Comparison of ENCODE assay signal across 23 cellular contexts in genomic region chr2:95709831-95710230, GRCh38.
"Had no signal": no experiment of that assay in that cellular context is flagged by ENCODE, and none has a peak within 500 bp of the region (broad histone marks: within the 10 kb centered on the region; RNA-seq: fewer than 3 reads in every experiment).

No MANE protein-coding gene starts in this region.

- H3K36me3 Mint-ChIP-seq: stimulated activated naive B cell treated with anti-CD40 and anti-IgM and Interleukin-4, amounts not matched to agents 10 μg/mL and 1 μg/mL and 100 μg/mL, for 72 hours had no signal

- H3K4me1 Mint-ChIP-seq: naive thymus-derived CD8-positive, alpha-beta T cell; stimulated activated naive B cell treated with anti-CD40 and anti-IgM and Interleukin-4, amounts not matched to agents 10 μg/mL and 1 μg/mL and 100 μg/mL, for 72 hours had no signal

- FAIRE-seq: keratinocyte had no signal

- H3K27me3 Mint-ChIP-seq: progenitor cell of endocrine pancreas had no signal

- ATAC-seq: left colon; left lung; lower lobe of right lung; naive thymus-derived CD8-positive, alpha-beta T cell; sciatic nerve; stimulated activated naive B cell treated with anti-CD40 and anti-IgM and Interleukin-4, amounts not matched to agents 10 μg/mL and 1 μg/mL and 100 μg/mL, for 72 hours; stimulated activated naive CD8-positive, alpha-beta T cell treated with anti-CD3 and anti-CD28 coated beads, Interleukin-15, Interleukin-2, amounts not matched to agents 100 U/mL and 50 U/mL, for 24 hours had no signal

- DNase-seq: hippocampal formation; left colon; left lung; lower lobe of right lung; mammary epithelial cell; mesenchymal stem cell; naive thymus-derived CD8-positive, alpha-beta T cell; nephron progenitor cell; ovary; stimulated activated CD4-positive, alpha-beta T cell treated with anti-CD3 and anti-CD28 coated beads, Interleukin-12 subunit alpha, Interleukin-12 subunit beta, amount 100 ng/mL, for 4 hours; stimulated activated CD4-positive, alpha-beta T cell treated with anti-CD3 and anti-CD28 coated beads, Interleukin-15, amount 100 ng/mL, for 24 hours; stimulated activated CD4-positive, alpha-beta T cell treated with anti-CD3 and anti-CD28 coated beads, Interleukin-2, amount 100 ng/mL, for 24 hours; stimulated activated CD4-positive, alpha-beta T cell treated with anti-CD3 and anti-CD28 coated beads, Interleukin-4, amount 100 ng/mL, for 1 hour; stimulated activated naive B cell treated with anti-CD40 and anti-IgM and Interleukin-4, amounts not matched to agents 10 μg/mL and 1 μg/mL and 100 μg/mL, for 72 hours; stimulated activated naive CD8-positive, alpha-beta T cell treated with anti-CD3 and anti-CD28 coated beads, Interleukin-15, Interleukin-2, amounts not matched to agents 100 U/mL and 50 U/mL, for 24 hours; stomach; testis; thyroid gland; transverse colon; upper lobe of left lung had no signal

- H3K27ac Mint-ChIP-seq: naive thymus-derived CD8-positive, alpha-beta T cell; nephron progenitor cell; progenitor cell of endocrine pancreas; stimulated activated naive B cell treated with anti-CD40 and anti-IgM and Interleukin-4, amounts not matched to agents 10 μg/mL and 1 μg/mL and 100 μg/mL, for 72 hours had no signal

- H3K4me3 Mint-ChIP-seq: naive thymus-derived CD8-positive, alpha-beta T cell; nephron progenitor cell; stimulated activated naive B cell treated with anti-CD40 and anti-IgM and Interleukin-4, amounts not matched to agents 10 μg/mL and 1 μg/mL and 100 μg/mL, for 72 hours had no signal
